ENCODE assay signal across 25 cellular contexts in genomic region chr9:98826716-98827115, GRCh38.
"Had no signal": no experiment of that assay in that cellular context is flagged by ENCODE, and none has a peak within 500 bp of the region (broad histone marks: within the 10 kb centered on the region; RNA-seq: fewer than 3 reads in every experiment).

No MANE protein-coding gene starts in this region.

- ATAC-seq: effector memory CD8-positive, alpha-beta T cell; esophagus mucosa; foreskin keratinocyte; gastrocnemius medialis; gastroesophageal sphincter; heart left ventricle; heart right ventricle had no signal

- H3K4me3 Mint-ChIP-seq: dendritic cell treated with granulocyte-macrophage colony-stimulating factor and Interleukin-4, amounts not matched to agents 40 ng/mL and 50 ng/mL, for 4 days; effector memory CD8-positive, alpha-beta T cell; endodermal cell had no signal

- H3K27me3 Mint-ChIP-seq: effector memory CD8-positive, alpha-beta T cell had no signal

- H3K9me3 Mint-ChIP-seq: effector memory CD8-positive, alpha-beta T cell; endodermal cell had no signal

- H3K4me1 ChIP-seq: colonic mucosa, esophagus muscularis mucosa, esophagus squamous epithelium, foreskin keratinocyte, gastrocnemius medialis, gastroesophageal sphincter, heart left ventricle, heart right ventricle had no signal

- H3K36me3 ChIP-seq: colonic mucosa, gastrocnemius medialis, heart left ventricle, heart right ventricle had no signal

- H3K4me1 Mint-ChIP-seq: endodermal cell had no signal

- H3K27ac Mint-ChIP-seq: dendritic cell treated with granulocyte-macrophage colony-stimulating factor and Interleukin-4, amounts not matched to agents 40 ng/mL and 50 ng/mL, for 4 days; effector memory CD8-positive, alpha-beta T cell; endodermal cell had no signal

- H3K27me3 ChIP-seq: colonic mucosa, dorsolateral prefrontal cortex, esophagus muscularis mucosa, esophagus squamous epithelium, gastrocnemius medialis, gastroesophageal sphincter, heart left ventricle, heart right ventricle had no signal

- DNase-seq: colonic mucosa; cortex of kidney; dermis blood vessel endothelial cell; dorsolateral prefrontal cortex; effector CD4-positive, alpha-beta T cell; effector CD8-positive, alpha-beta T cell; effector memory CD4-positive, alpha-beta T cell; effector memory CD8-positive, alpha-beta T cell; endodermal cell; erythroblast; esophagus squamous epithelium; foreskin fibroblast; foreskin keratinocyte; foreskin melanocyte; gastrocnemius medialis; glutamatergic neuron; head of caudate nucleus; heart left ventricle; heart right ventricle had no signal

- H3K4me3 ChIP-seq: colonic mucosa, coronary artery, dorsolateral prefrontal cortex, esophagus muscularis mucosa, esophagus squamous epithelium, gastrocnemius medialis, gastroesophageal sphincter, heart left ventricle, heart right ventricle had no signal

- H3K9me3 ChIP-seq: colonic mucosa, esophagus muscularis mucosa, esophagus squamous epithelium, gastrocnemius medialis, gastroesophageal sphincter had no signal

- H3K27ac ChIP-seq: colonic mucosa, coronary artery, dorsolateral prefrontal cortex, epithelial cell of prostate, esophagus muscularis mucosa, esophagus squamous epithelium, foreskin keratinocyte, gastrocnemius medialis, gastroesophageal sphincter, heart left ventricle, heart right ventricle had no signal
